ENCODE assay signal across 8 cellular contexts in the genomic region with DNA sequence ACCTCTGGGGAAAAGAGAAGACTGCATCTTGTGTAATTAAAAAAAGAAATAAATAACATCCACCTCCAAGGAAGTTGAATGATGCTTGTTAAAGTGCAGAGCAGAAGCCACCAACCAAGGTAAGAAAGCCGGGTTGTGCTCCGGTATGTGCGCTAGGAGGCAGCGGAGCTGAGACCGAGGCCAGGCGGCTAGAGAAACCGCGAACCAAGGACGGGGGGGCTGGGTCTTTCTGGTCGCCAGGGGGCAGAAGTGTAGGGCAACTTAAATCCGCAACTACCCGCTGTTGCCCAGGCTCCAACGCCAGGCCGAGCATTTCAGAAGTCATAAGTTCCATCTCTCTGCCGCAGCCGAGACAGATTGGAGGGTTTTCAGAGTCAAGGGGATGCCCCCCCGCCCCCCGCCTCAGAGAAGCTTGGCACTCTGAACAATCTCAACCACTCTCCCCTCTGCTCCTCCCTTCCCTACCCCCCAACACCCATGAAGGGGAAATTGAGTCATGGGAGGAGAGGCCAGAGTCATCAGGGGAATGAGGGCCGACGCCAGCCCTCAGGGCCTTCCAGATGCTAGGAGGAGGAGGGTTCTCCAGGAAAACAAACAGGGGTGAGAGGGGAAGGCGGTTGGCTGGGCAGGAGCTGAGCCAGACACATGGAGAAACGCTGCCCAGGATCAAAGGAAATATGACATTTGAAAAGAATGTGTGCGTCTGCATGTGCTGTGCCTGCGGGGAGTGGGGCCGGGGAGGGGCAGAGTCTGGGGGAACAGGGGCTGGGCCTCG. TPM values are rescaled to one million over a fixed set of nuclear protein-coding genes. Genes with fewer than 3 reads are reported as not detected.
A peak's percentile ranks its signal among the peaks of the same experiment; 100 is the strongest.
DNase-seq lines count a peak whose midpoint lies in the region; ATAC-seq and TF ChIP-seq lines count a peak whose summit lies in the region.

No MANE protein-coding gene starts in this region.

- ATAC-seq in GM21447 (IDR thresholded peaks at IDR 0.05; ENCODE audit: unreplicated experiment), result no peak

- peaks cover 34% of the 10 kb centered on the region for H3K27me3 ChIP-seq in HL-60 (ENCODE audit: insufficient read depth, poor library complexity, severe bottlenecking)

- no peak overlapping the region for H3K27ac ChIP-seq in HL-60 (replicated peaks)

- DNase-seq in HL-60 (ENCODE audit: low read depth in 1 of 2, low spot score in 1 of 2), result peak; percentile 38 to 84
- DNase-seq in NOMO-1 treated with dmso at 0.1 percent for 144 hours (lab: John Stamatoyannopoulos, UW; ENCODE audit: unreplicated experiment), result peak; percentile 74
- DNase-seq in activated T-cell treated with anti-CD3 and anti-CD28 coated beads for 48 hours (ENCODE audit: low read depth), result peak; percentile 71
- DNase-seq in epithelial cell of proximal tubule (ENCODE audit: low read depth), result no peak
- peak; percentile 87 for DNase-seq in mucosa of gallbladder (ENCODE audit: low spot score)
- DNase-seq in stimulated activated CD8-positive, alpha-beta memory T cell treated with anti-CD3 and anti-CD28 coated beads, Interleukin-7, amount 100 ng/mL, for 1 hour (ENCODE audit: low read depth in 2 of 2), result peak; percentile 31 to 43

- H3K4me3 ChIP-seq in HL-60 (replicated peaks; ENCODE audit: insufficient read depth, low read length), result no peak overlapping the region
- H3K4me3 ChIP-seq in epithelial cell of proximal tubule (ENCODE audit: low read depth, low read length), result peak overlapping the region; percentile 76

- TF ChIP-seq CTCF in GM12874 (IDR thresholded peaks at IDR 0.05; ENCODE audit: insufficient read depth, low read depth, low read length) (peak; percentile 85), HL-60 (IDR thresholded peaks at IDR 0.05; ENCODE audit: insufficient read depth, low read length) (peak; percentile 61), epithelial cell of proximal tubule (conservative IDR thresholded peaks at IDR 0.05; ENCODE audit: low read depth, low read length) (peak; percentile 93)

RNA-seq across cellular contexts. Expression of gene NFATC4, which starts 2.2 kb away (rescaled TPM):
- total RNA-seq in epithelial cell of proximal tubule (4.5 and 30.2 TPM in 2 replicates), mucosa of gallbladder (148 TPM)

RNA-seq across cellular contexts. Expression of gene RIPK3, which starts 26.0 kb away (rescaled TPM):
- total RNA-seq in epithelial cell of proximal tubule, result 6.4 and 7.6 TPM in 2 replicates
- 56.5 TPM for total RNA-seq in mucosa of gallbladder

RNA-seq across cellular contexts. Expression of gene ADCY4, which starts 30.9 kb away (rescaled TPM):
- total RNA-seq in epithelial cell of proximal tubule, result 1.6 and 8.0 TPM in 2 replicates
- total RNA-seq in mucosa of gallbladder, result 29.0 TPM

RNA-seq across cellular contexts. Expression of gene NYNRIN, which starts 33.0 kb away (rescaled TPM):
- total RNA-seq in epithelial cell of proximal tubule, result 3.4 and 6.2 TPM in 2 replicates
- 30.6 TPM for total RNA-seq in mucosa of gallbladder

RNA-seq across cellular contexts. Expression of gene LTB4R, which starts 54.5 kb away (rescaled TPM):
- total RNA-seq in epithelial cell of proximal tubule (0.06 and 4.0 TPM in 2 replicates), mucosa of gallbladder (6.5 TPM)
